11 cellular contexts compared by ENCODE assay signal in the genomic region with DNA sequence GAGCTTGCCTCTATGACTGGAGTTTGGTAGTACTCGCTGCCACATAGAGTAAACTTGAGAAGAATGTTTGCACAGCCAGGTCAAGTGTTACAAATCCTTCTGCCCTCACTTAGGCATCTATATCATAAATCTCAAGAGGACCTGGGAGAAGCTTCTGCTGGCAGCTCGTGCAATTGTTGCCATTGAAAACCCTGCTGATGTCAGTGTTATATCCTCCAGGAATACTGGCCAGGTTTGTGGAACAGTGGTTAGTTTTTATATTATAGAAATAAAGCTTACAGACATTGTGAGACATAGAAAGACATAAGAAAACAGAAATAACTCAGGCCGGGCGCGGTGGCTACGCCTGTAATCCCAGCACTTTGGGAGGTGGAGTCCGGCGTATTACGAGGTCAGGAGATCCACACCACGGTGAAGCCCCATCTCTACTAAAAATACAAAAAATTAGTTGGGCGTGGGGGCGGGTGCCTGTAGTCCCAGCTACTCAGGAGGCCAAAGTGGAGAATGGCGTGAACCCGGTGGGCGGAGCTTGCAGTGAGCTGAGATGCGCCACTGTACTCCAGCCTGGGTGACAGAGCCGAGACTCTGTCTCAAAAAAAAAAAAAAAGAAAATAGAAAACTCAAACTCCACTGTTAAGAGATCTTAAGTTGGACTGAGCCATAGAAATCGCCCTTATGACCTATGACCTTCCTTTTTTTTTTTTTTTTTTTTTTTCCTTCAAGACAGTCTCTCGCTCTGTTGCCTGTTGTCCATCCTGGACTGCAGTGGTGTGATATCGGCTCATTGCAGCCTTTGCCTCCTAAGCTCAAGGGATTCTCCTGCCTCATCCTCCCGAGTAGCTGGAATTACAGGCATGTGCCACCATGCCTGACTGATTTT. TPM values are rescaled to one million over a fixed set of nuclear protein-coding genes. Genes with fewer than 3 reads are reported as not detected.
DNase-seq lines count a peak whose midpoint lies in the region; ATAC-seq, FAIRE-seq and TF ChIP-seq lines count a peak whose summit lies in the region.
"Had no signal": no experiment of that assay in that cellular context is flagged by ENCODE, and none has a peak within 500 bp of the region (broad histone marks: within the 10 kb centered on the region; RNA-seq: fewer than 3 reads in every experiment).

No MANE protein-coding gene starts in this region.

- no peak overlapping the region for H4K8ac ChIP-seq in trophoblast cell (ENCODE audit: low read depth, low read length)

- H3K9me3 ChIP-seq in K562 (replicated peaks; ENCODE audit: control insufficient read depth, insufficient read depth, low read depth, low read length) (no peaks in the 10 kb centered on the region), trophoblast cell (ENCODE audit: insufficient read depth, low read depth, low read length) (no peaks in the 10 kb centered on the region), transverse colon (no peaks in the 10 kb centered on the region)

- H2AK5ac ChIP-seq in trophoblast cell (ENCODE audit: low read length) = no peak overlapping the region

- H3K9ac ChIP-seq in K562 (ENCODE audit: insufficient read depth in 1 of 2, low read depth in 2 of 2, low read length in 2 of 2) (peak overlapping the region; percentile 70 to 94), trophoblast cell (ENCODE audit: low read length) (no peak overlapping the region)

- intact Hi-C loops in K562 (cut with micrococcal nuclease) = loop anchor here (5.0 to 10.0 kb wide), 3 partner anchors 34 to 896 kb away; partner anchors contain the start of gene EIF1B
- intact Hi-C loops in transverse colon (cut with DNase I; ENCODE audit: low total_unique reads) = no loop called here
- intact Hi-C loops in posterior cingulate gyrus (cut with DNase I) = no loop called here

- POLR2A ChIA-PET in K562 (lab: Yijun Ruan, JAX) = interaction anchor here (0.6 to 6.1 kb wide), 10 partner anchors 7 to 408 kb away, joined by 3 to 45 read pairs (median 3); no protein-coding TSS in a partner anchor

- peaks cover 8% of the 10 kb centered on the region for H3K79me1 ChIP-seq in trophoblast cell (ENCODE audit: low read length)

- in situ Hi-C loops in K562 (cut with MboI) = loop anchor here (10.0 to 25.0 kb wide), 2 partner anchors 896 to 1054 kb away; partner anchors contain the start of genes EIF1B and RPL14
- in situ Hi-C loops in transverse colon (cut with MboI; ENCODE audit: low pct_ligation_motif_present in 1 of 4, low pct_unique_long_range_greater_than_20kb in 1 of 4, low sequenced_read_pairs in 3 of 4) = loop anchor here in 1 of 4 donors (25.0 kb wide), 1 partner anchor 904 kb away; the partner anchor contains the start of gene EIF1B

- CTCF ChIA-PET in K562 (lab: Yijun Ruan, JAX; ENCODE audit: low intra/inter-chr PET ratio) = no interaction called here

- no TSS peak for BruUV-seq in K562 (replicated peaks; lab: Mats Ljungman, UMichigan)

- H3K4ac ChIP-seq in trophoblast cell (ENCODE audit: low read depth, low read length) = no peak overlapping the region

- H3K4me2 ChIP-seq in K562 (ENCODE audit: insufficient read depth, low read length) (peak overlapping the region; percentile 96), trophoblast cell (ENCODE audit: low read length) (peak overlapping the region; percentile 65)

- H4K91ac ChIP-seq in trophoblast cell (ENCODE audit: low read depth, low read length) = no peak overlapping the region

- H3K4me3 ChIP-seq in K562 (peak overlapping the region; percentile 61), trophoblast cell (ENCODE audit: low read depth, low read length) (no peak overlapping the region), transverse colon (no peak overlapping the region)

- peaks cover 36% of the 10 kb centered on the region for H4K20me1 ChIP-seq in K562 (replicated peaks; ENCODE audit: control insufficient read depth, insufficient read depth, low read length)

- TF ChIP-seq EP300 in K562 (IDR thresholded peaks at IDR 0.05; ENCODE audit: low read length) (no peak), transverse colon (IDR thresholded peaks at IDR 0.05; ENCODE audit: low read depth) (no peak)

- H3K27ac ChIP-seq in K562 (ENCODE audit: extremely low read depth, low read depth, low read length) (peak overlapping the region; percentile 91), trophoblast cell (ENCODE audit: low read depth, low read length) (no peak overlapping the region), transverse colon (no peak overlapping the region)

- no peaks in the 10 kb centered on the region for H3K27me3 ChIP-seq in K562 (ENCODE audit: control insufficient read depth in 2 of 2, insufficient read depth in 2 of 2, low read length in 2 of 2)
- no peaks in the 10 kb centered on the region for H3K27me3 ChIP-seq in trophoblast cell (ENCODE audit: insufficient read depth, low read length)
- H3K27me3 ChIP-seq in transverse colon = no peaks in the 10 kb centered on the region

- TF ChIP-seq CTCF in K562 (IDR thresholded peaks at IDR 0.05 in 2 of 3, conservative IDR thresholded peaks at IDR 0.05 in 1 of 3; ENCODE audit: insufficient read depth in 2 of 3, low read depth in 1 of 3, low read length in 3 of 3) (no peak), transverse colon (IDR thresholded peaks at IDR 0.05) (no peak)

- TF ChIP-seq POLR2A in GM18505 (IDR thresholded peaks at IDR 0.05; ENCODE audit: borderline replicate concordance, extremely low read depth, insufficient read depth, insufficient read length) (peak; percentile 32), K562 (conservative IDR thresholded peaks at IDR 0.05) (0 out of 2 replicates have a peak, but pooled peaks have one; percentile 42), transverse colon (IDR thresholded peaks at IDR 0.05) (no peak)

- WGBS in K562 (ENCODE audit: insufficient coverage, low coverage, missing lambda C conversion rate) = 33% methylated on average over 20 of the region's 21 CpGs
- WGBS in trophoblast cell (ENCODE audit: extremely low coverage, insufficient coverage, insufficient read length) = no CpG with 5 or more reads among the region's 21 CpGs
- 65 to 70% methylated on average over 13 to 21 of the region's 21 CpGs for WGBS in transverse colon (ENCODE audit: low coverage in 1 of 2), 2 donors

- no peak overlapping the region for H3K14ac ChIP-seq in trophoblast cell (ENCODE audit: low read length)

- no peak overlapping the region for H2BK120ac ChIP-seq in trophoblast cell (ENCODE audit: insufficient read depth, low read length, poor library complexity)

- DNase-seq in RKO (ENCODE audit: low spot score) (peak; percentile 55), K562 (ENCODE audit: extremely low read depth in 1 of 4, low spot score in 3 of 4) (peak in 1 of 4 experiments; percentile 78), trophoblast cell (no peak), RPMI8226 (no peak), transverse colon (no peak), posterior cingulate gyrus (no peak)
- DNase-seq in central memory CD4-positive, alpha-beta T cell = no peak
- DNase-seq: NCI-H526 had no signal

- H3K4me1 ChIP-seq in K562 (replicated peaks in 1 of 2; ENCODE audit: control insufficient read depth in 2 of 2, insufficient read depth in 2 of 2, low read length in 2 of 2) (peaks cover 18 to 29% of the 10 kb centered on the region in 2 experiments; a peak in 4 of 5 replicates), trophoblast cell (ENCODE audit: control insufficient read depth in 1 of 2, insufficient read depth in 2 of 2, low read length in 2 of 2) (peaks cover 2 to 5% of the 10 kb centered on the region in 2 experiments), transverse colon (peaks cover 6 to 41% (median 21%) of the 10 kb centered on the region in 4 donors)

- no peak overlapping the region for H2BK5ac ChIP-seq in trophoblast cell (ENCODE audit: low read depth, low read length, poor library complexity)

- peaks cover 63% of the 10 kb centered on the region for H3K79me2 ChIP-seq in K562 (ENCODE audit: control insufficient read depth, insufficient read depth, low read length)
- peaks cover 6% of the 10 kb centered on the region for H3K79me2 ChIP-seq in trophoblast cell (ENCODE audit: control insufficient read depth, insufficient read depth, low read length, poor library complexity)

- no peak overlapping the region for H3K23ac ChIP-seq in trophoblast cell (ENCODE audit: low read length)

- no peak overlapping the region for H2AFZ ChIP-seq in K562 (ENCODE audit: low read depth, low read length)
- H2AFZ ChIP-seq in trophoblast cell (ENCODE audit: insufficient read depth, low read length, poor library complexity) = no peak overlapping the region

- no peak overlapping the region for H2BK12ac ChIP-seq in trophoblast cell (ENCODE audit: low read length)

- H3K18ac ChIP-seq in trophoblast cell (ENCODE audit: low read length) = no peak overlapping the region

- no peak for FAIRE-seq in K562 (lab: Jason Lieb, UNC)
- FAIRE-seq: GM18507 had no signal

- H3K9me1 ChIP-seq in K562 (ENCODE audit: control insufficient read depth, insufficient read depth, low read length) = no peaks in the 10 kb centered on the region

- TF ChIP-seq RAD21 in K562 (CRISPR knock-in tag; conservative IDR thresholded peaks at IDR 0.05 in 1 of 2, IDR thresholded peaks at IDR 0.05 in 1 of 2) = no peak

- H3K36me3 ChIP-seq in K562 (ENCODE audit: control insufficient read depth, insufficient read depth, low read length) (peaks cover 68% of the 10 kb centered on the region), trophoblast cell (ENCODE audit: control insufficient read depth in 1 of 2, insufficient read depth in 2 of 2, low read length in 2 of 2) (peaks cover 34 to 49% of the 10 kb centered on the region in 2 experiments), transverse colon (peaks cover 0 to 45% (median 20%) of the 10 kb centered on the region in 4 donors)

- ATAC-seq in GM18505 (IDR thresholded peaks at IDR 0.05; ENCODE audit: unreplicated experiment) = no peak
- no peak for ATAC-seq in K562

- H4K12ac ChIP-seq in trophoblast cell (ENCODE audit: low read depth, low read length) = no peak overlapping the region

RNA-seq across cellular contexts. Expression of gene RPSA, which starts 2.2 kb away (rescaled TPM):
- 667 and 738 TPM in 2 replicates for total RNA-seq in K562 (2011; cell fraction: chromatin; rRNA removed; ENCODE audit: low replicate concordance)
- total RNA-seq in K562 (2011; cell fraction: nucleolus; rRNA removed) = 932 and 1,080 TPM in 2 replicates
- total RNA-seq in K562 (2011; cell fraction: nucleoplasm; rRNA removed) = 1,386 and 2,499 TPM in 2 replicates
- total RNA-seq in K562 (2014; rRNA removed) (2,954 and 3,368 TPM in 2 replicates), K562 (2014; rRNA removed; fragmentation: Illumina TruSeq; extraction: Trizol) (2,627 and 2,725 TPM in 2 replicates), K562 (2015; rRNA removed; fragmentation: Illumina TruSeq; extraction: Trizol) (2,157 and 2,290 TPM in 2 replicates), K562 (2021) (2,714 and 2,919 TPM in 2 replicates), transverse colon (1,000 to 10,000 TPM in 1 of 4 donors, 100 to 1,000 TPM in 3; 460 to 1,003 (median 843) TPM)
- polyA plus RNA-seq in K562 (2011; rRNA removed) (4,272 and 5,659 TPM in 2 replicates), K562 (2014; fragmentation: Illumina TruSeq; extraction: Trizol) (3,113 and 3,517 TPM in 2 replicates), K562 (2014; fragmentation: Nextera tagmentation; extraction: Ambion mirVana) (1,000 to 10,000 TPM; 2,672 to 2,730 TPM), K562 (2014; rRNA removed) (3,291 and 3,996 TPM in 2 replicates)
- 6,070 and 7,346 TPM in 2 replicates for polyA plus RNA-seq in K562 (2011; cell fraction: cytosol; rRNA removed)
- polyA plus RNA-seq in K562 (2011; cell fraction: nucleus; rRNA removed) = 1,863 and 2,598 TPM in 2 replicates
- 2,505 and 3,684 TPM in 2 replicates for polyA plus RNA-seq in K562 (2012)
- polyA minus RNA-seq in K562 (2011; rRNA and poly(A)+ RNA removed) = 2,013 and 2,369 TPM in 2 replicates
- 890 and 971 TPM in 2 replicates for polyA minus RNA-seq in K562 (2011; cell fraction: cytosol; rRNA and poly(A)+ RNA removed)
- 389 and 699 TPM in 2 replicates for polyA minus RNA-seq in K562 (2011; cell fraction: nucleus; rRNA and poly(A)+ RNA removed)
- 1,546 and 1,587 TPM in 2 replicates for polyA plus RNA-seq in trophoblast cell (2013)

RNA-seq across cellular contexts. Expression of gene SLC25A38, which starts 25.6 kb away (rescaled TPM):
- 16.1 and 20.6 TPM in 2 replicates for total RNA-seq in K562 (2011; cell fraction: chromatin; rRNA removed; ENCODE audit: low replicate concordance)
- 19.9 and 21.8 TPM in 2 replicates for total RNA-seq in K562 (2011; cell fraction: nucleolus; rRNA removed)
- 17.0 and 18.6 TPM in 2 replicates for total RNA-seq in K562 (2011; cell fraction: nucleoplasm; rRNA removed)
- total RNA-seq in K562 (2014; rRNA removed) (26.9 and 33.1 TPM in 2 replicates), K562 (2014; rRNA removed; fragmentation: Illumina TruSeq; extraction: Trizol) (26.6 and 28.6 TPM in 2 replicates), K562 (2015; rRNA removed; fragmentation: Illumina TruSeq; extraction: Trizol) (30.6 and 31.8 TPM in 2 replicates), K562 (2021) (37.5 and 39.5 TPM in 2 replicates), transverse colon (10 to 100 TPM; 10.5 to 61.7 (median 40.4) TPM)
- polyA plus RNA-seq in K562 (2011; rRNA removed) (50.9 and 51.1 TPM in 2 replicates), K562 (2014; fragmentation: Illumina TruSeq; extraction: Trizol) (38.3 and 39.1 TPM in 2 replicates), K562 (2014; fragmentation: Nextera tagmentation; extraction: Ambion mirVana) (10 to 100 TPM; 13.5 to 16.5 TPM), K562 (2014; rRNA removed) (44.0 and 48.2 TPM in 2 replicates)
- 49.2 and 60.7 TPM in 2 replicates for polyA plus RNA-seq in K562 (2011; cell fraction: cytosol; rRNA removed)
- polyA plus RNA-seq in K562 (2011; cell fraction: nucleus; rRNA removed) = 56.5 and 63.0 TPM in 2 replicates
- polyA plus RNA-seq in K562 (2012) = 33.9 and 36.0 TPM in 2 replicates
- polyA minus RNA-seq in K562 (2011; rRNA and poly(A)+ RNA removed) = 38.9 and 43.8 TPM in 2 replicates
- 23.8 and 29.4 TPM in 2 replicates for polyA minus RNA-seq in K562 (2011; cell fraction: cytosol; rRNA and poly(A)+ RNA removed)
- 11.4 and 19.7 TPM in 2 replicates for polyA minus RNA-seq in K562 (2011; cell fraction: nucleus; rRNA and poly(A)+ RNA removed)
- 20.3 and 21.5 TPM in 2 replicates for polyA plus RNA-seq in trophoblast cell (2013)

RNA-seq across cellular contexts. Expression of gene MOBP, which starts 58.7 kb away (rescaled TPM):
- not detected in 2 replicates for total RNA-seq in K562 (2011; cell fraction: chromatin; rRNA removed; ENCODE audit: low replicate concordance)
- not detected in 2 replicates for total RNA-seq in K562 (2011; cell fraction: nucleolus; rRNA removed)
- total RNA-seq in K562 (2011; cell fraction: nucleoplasm; rRNA removed) = not detected in 2 replicates
- total RNA-seq in K562 (2014; rRNA removed) = not detected in 2 replicates
- total RNA-seq in K562 (2014; rRNA removed; fragmentation: Illumina TruSeq; extraction: Trizol) = 0.06 and 0.11 TPM in 2 replicates
- total RNA-seq in K562 (2015; rRNA removed; fragmentation: Illumina TruSeq; extraction: Trizol) = 0.04 TPM in 1 of 2 replicates, not detected in the other
- 0.13 and 0.33 TPM in 2 replicates for total RNA-seq in K562 (2021)
- 0.04 TPM in 1 of 2 replicates, not detected in the other for polyA plus RNA-seq in K562 (2011; rRNA removed)
- 0.01 TPM in 1 of 2 replicates, not detected in the other for polyA plus RNA-seq in K562 (2011; cell fraction: cytosol; rRNA removed)
- 0.04 TPM in 2 replicates for polyA plus RNA-seq in K562 (2011; cell fraction: nucleus; rRNA removed)
- 0.05 and 0.25 TPM in 2 replicates for polyA plus RNA-seq in K562 (2012)
- 0.09 and 0.15 TPM in 2 replicates for polyA plus RNA-seq in K562 (2014; fragmentation: Illumina TruSeq; extraction: Trizol)
- under 1 TPM in 1 of 2 experiments, not detected in 1; 0.10 TPM for polyA plus RNA-seq in K562 (2014; fragmentation: Nextera tagmentation; extraction: Ambion mirVana)
- 0.25 TPM in 1 of 2 replicates, not detected in the other for polyA plus RNA-seq in K562 (2014; rRNA removed)
- polyA minus RNA-seq in K562 (2011; rRNA and poly(A)+ RNA removed) = 0.12 TPM in 1 of 2 replicates, not detected in the other
- not detected in 2 replicates for polyA minus RNA-seq in K562 (2011; cell fraction: cytosol; rRNA and poly(A)+ RNA removed)
- polyA minus RNA-seq in K562 (2011; cell fraction: nucleus; rRNA and poly(A)+ RNA removed) = under 0.01 and 0.11 TPM in 2 replicates
- polyA plus RNA-seq in trophoblast cell (2013) = 0.07 and 0.21 TPM in 2 replicates
- total RNA-seq in transverse colon = 1 to 10 TPM in 2 of 4 donors, under 1 TPM in 1, not detected in 1; 0.27 to 5.2 (median 1.3) TPM
- total RNA-seq: skeletal muscle tissue had no signal
